ENCODE assay signal across 1 cellular context in genomic region chr5:53543401-53543800, GRCh38.
TF ChIP-seq lines count a peak whose summit lies in the region.

No MANE protein-coding gene starts in this region.

TF ChIP-seq in H1, 55 proteins besides CTCF, POLR2A, EP300 and RAD21:
- no peak for TF ChIP-seq CHD2 (IDR thresholded peaks at IDR 0.05; ENCODE audit: low read length)
- TF ChIP-seq USF2 (IDR thresholded peaks at IDR 0.05; ENCODE audit: low read length): no peak
- no peak for TF ChIP-seq SIRT6 (IDR thresholded peaks at IDR 0.05; ENCODE audit: low read length)
- no peak for TF ChIP-seq YY1 (IDR thresholded peaks at IDR 0.05; ENCODE audit: low read depth, low read length)
- no peak for TF ChIP-seq EZH2 (IDR thresholded peaks at IDR 0.05; ENCODE audit: low read depth, low read length, severe bottlenecking)
